ENCODE assay signal across 1 cellular context in the genomic region with DNA sequence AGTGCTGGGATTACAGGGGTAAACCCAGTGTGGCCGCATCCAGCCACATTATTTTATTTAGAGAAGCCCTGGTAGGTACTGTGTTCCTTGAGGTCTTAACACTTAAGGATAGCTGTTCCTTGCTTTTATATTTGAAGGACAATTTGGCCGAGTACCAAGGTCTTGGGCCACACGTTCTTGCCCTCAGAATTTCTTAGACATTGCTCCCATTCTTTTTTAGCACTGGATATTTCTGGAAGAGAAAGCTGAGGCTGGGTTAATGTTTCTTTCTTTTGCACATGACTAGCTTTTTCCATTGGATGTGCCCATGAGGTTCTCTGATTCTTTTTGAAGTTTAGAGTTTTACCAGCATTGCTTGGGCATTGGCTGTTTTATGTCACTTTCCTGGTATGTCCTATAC.
TF ChIP-seq lines count a peak whose summit lies in the region.

No MANE protein-coding gene starts in this region.

TF ChIP-seq in HepG2, 621 proteins besides CTCF, POLR2A, EP300 and RAD21:
- TF ChIP-seq ZNF329 (CRISPR knock-in tag; IDR thresholded peaks at IDR 0.05; ENCODE audit: low read depth) = no peak
- TF ChIP-seq KLF16 (CRISPR knock-in tag; IDR thresholded peaks at IDR 0.05) = no peak
- TF ChIP-seq ZNF792 (CRISPR knock-in tag; IDR thresholded peaks at IDR 0.05) = no peak
- TF ChIP-seq, protein P1, sequence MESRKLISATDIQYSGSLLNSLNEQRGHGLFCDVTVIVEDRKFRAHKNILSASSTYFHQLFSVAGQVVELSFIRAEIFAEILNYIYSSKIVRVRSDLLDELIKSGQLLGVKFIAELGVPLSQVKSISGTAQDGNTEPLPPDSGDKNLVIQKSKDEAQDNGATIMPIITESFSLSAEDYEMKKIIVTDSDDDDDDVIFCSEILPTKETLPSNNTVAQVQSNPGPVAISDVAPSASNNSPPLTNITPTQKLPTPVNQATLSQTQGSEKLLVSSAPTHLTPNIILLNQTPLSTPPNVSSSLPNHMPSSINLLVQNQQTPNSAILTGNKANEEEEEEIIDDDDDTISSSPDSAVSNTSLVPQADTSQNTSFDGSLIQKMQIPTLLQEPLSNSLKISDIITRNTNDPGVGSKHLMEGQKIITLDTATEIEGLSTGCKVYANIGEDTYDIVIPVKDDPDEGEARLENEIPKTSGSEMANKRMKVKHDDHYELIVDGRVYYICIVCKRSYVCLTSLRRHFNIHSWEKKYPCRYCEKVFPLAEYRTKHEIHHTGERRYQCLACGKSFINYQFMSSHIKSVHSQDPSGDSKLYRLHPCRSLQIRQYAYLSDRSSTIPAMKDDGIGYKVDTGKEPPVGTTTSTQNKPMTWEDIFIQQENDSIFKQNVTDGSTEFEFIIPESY (CRISPR knock-in tag; IDR thresholded peaks at IDR 0.05) = no peak
- TF ChIP-seq, protein P2, sequence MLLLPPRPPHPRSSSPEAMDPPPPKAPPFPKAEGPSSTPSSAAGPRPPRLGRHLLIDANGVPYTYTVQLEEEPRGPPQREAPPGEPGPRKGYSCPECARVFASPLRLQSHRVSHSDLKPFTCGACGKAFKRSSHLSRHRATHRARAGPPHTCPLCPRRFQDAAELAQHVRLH (CRISPR knock-in tag; IDR thresholded peaks at IDR 0.05; ENCODE audit: borderline replicate concordance, low read depth) = no peak
- peak; percentile 19 for TF ChIP-seq RBM22 (optimal IDR thresholded peaks at IDR 0.05; ENCODE audit: low read length)
TF ChIP-seq in HepG2: peak in this region for 1.
